Comparison of ENCODE assay signal across 12 cellular contexts in the genomic region with DNA sequence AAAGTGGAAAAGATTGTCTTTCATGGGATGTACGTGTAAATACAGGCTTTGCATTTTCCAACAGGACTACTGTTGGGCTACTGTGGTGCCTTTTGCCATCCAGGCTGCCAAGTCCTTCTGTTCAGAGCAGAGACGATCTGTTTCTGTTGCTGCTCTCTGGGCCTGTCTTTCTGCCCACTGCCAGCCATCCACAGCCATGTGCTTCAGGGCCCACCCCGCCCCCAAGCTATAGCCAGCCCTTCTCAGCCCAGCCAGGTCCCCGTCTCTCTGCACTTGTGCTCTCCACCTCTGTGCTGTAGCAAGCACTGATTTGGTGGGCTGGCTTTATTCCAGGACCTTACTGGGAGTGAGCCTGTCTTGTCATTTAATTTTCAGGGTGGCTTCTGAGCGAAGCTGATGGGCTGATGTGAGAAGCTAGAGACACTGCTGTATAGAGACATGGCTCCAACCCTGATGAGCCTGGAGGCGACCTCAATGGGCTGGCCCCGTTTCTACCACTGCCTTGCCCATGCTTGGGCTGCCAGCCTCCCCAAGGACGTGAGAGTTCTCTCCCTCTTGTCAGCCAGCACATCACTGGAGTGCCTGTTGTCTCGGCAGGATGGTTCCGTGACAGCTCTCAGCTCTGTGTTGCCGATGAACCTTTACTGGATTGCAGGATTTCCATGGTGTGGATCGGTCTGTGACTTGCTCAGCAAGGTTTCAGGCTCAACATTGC.
"Had no signal": no experiment of that assay in that cellular context is flagged by ENCODE, and none has a peak within 500 bp of the region (broad histone marks: within the 10 kb centered on the region; RNA-seq: fewer than 3 reads in every experiment).

No MANE protein-coding gene starts in this region.

- H3K36me3 ChIP-seq: uterus had no signal

- H3K4me3 ChIP-seq: stomach, uterus had no signal

- H3K27me3 ChIP-seq: stomach, uterus had no signal

- DNase-seq: activated CD4-positive, alpha-beta T cell treated with anti-CD3 and anti-CD28 coated beads, Interleukin-2, amount 10 ng/mL, durations not matched to agents 7 days and 5 days; activated CD8-positive, alpha-beta memory T cell treated with anti-CD3 and anti-CD28 coated beads for 24 hours; activated naive CD4-positive, alpha-beta T cell treated with anti-CD3 and anti-CD28 coated beads, Interleukin-2, amount 50 U/mL, for 16 hours; central memory CD4-positive, alpha-beta T cell; dermis blood vessel endothelial cell; erythroblast; immature natural killer cell; natural killer cell; nucleus accumbens; stomach had no signal

- H3K4me1 ChIP-seq: stomach, uterus had no signal

- ATAC-seq: natural killer cell, WTC11 had no signal

- H3K9me3 ChIP-seq: stomach, uterus had no signal

- H3K27ac ChIP-seq: stomach, uterus had no signal
